ENCODE assay signal across 22 cellular contexts in the genomic region with DNA sequence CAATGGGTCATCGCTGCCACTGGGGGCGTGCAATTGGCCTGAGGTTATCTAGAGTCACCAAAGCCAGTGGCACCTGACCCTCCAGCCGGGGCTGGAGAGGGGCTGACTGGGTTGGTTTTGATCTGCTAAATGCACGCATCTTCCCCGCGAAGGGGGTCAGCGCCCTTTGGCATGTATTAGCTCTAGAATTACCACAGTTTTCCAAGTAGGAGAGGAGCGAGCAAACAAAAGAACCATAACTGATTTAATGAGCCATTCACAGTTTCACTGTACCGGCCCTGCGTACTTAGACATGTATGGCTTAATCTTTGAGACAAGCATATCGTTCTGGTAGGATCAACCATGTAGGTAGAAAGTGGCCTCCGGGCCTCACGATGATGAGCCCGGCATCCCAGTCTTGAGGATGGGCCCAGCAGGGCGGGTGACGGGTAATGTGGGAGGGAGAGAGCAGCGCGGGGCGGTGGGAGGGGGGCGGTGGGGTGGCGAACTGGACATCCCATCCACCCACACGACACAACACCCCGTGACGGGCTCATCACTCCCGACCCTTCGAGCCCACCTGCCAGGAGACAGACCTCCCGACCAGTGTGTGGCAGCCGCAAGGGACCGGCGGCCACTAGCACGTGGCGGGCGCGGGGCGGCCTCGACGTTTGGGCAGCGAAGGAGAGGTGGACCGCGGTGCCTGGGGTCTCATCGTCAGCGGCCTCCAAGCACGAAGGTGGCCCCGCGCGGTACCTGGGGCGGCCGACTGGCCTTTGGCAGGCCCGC.
"Had no signal": no experiment of that assay in that cellular context is flagged by ENCODE, and none has a peak within 500 bp of the region (broad histone marks: within the 10 kb centered on the region; RNA-seq: fewer than 3 reads in every experiment).

No MANE protein-coding gene starts in this region.

- H3K27me3 ChIP-seq: ascending aorta, brain microvascular endothelial cell, foreskin keratinocyte, left lung, right lobe of liver, tibial nerve, uterus had no signal

- H3K27me3 Mint-ChIP-seq: activated CD4-positive, alpha-beta T cell treated with anti-CD3 and anti-CD28 coated beads for 36 hours; activated CD8-positive, alpha-beta memory T cell treated with anti-CD3 and anti-CD28 coated beads, Interleukin-2, amount 10 ng/mL, durations not matched to agents 7 days and 5 days; progenitor cell of endocrine pancreas; stimulated activated naive B cell treated with anti-CD40 and anti-IgM and Interleukin-4, amounts not matched to agents 10 μg/mL and 1 μg/mL and 100 μg/mL, for 72 hours had no signal

- H3K4me3 Mint-ChIP-seq: activated CD4-positive, alpha-beta T cell treated with anti-CD3 and anti-CD28 coated beads for 36 hours; activated CD8-positive, alpha-beta memory T cell treated with anti-CD3 and anti-CD28 coated beads, Interleukin-2, amount 10 ng/mL, durations not matched to agents 7 days and 5 days; activated CD8-positive, alpha-beta T cell treated with anti-CD3 and anti-CD28 coated beads, Interleukin-2, amount 10 ng/mL, durations not matched to agents 7 days and 5 days; activated naive CD4-positive, alpha-beta T cell treated with anti-CD3 and anti-CD28 coated beads for 36 hours; activated naive CD8-positive, alpha-beta T cell treated with anti-CD3 and anti-CD28 coated beads for 36 hours; nephron; stimulated activated naive B cell treated with anti-CD40 and anti-IgM and Interleukin-4, amounts not matched to agents 10 μg/mL and 1 μg/mL and 100 μg/mL, for 72 hours had no signal

- H3K36me3 ChIP-seq: ascending aorta, brain microvascular endothelial cell, heart right ventricle, left lung, right lobe of liver, tibial nerve, uterus had no signal

- DNase-seq: activated CD4-positive, alpha-beta T cell treated with anti-CD3 and anti-CD28 coated beads for 36 hours; activated CD4-positive, CD25-positive, alpha-beta regulatory T cell; activated CD8-positive, alpha-beta memory T cell treated with anti-CD3 and anti-CD28 coated beads, Interleukin-2, amount 10 ng/mL, durations not matched to agents 7 days and 5 days; activated CD8-positive, alpha-beta T cell treated with anti-CD3 and anti-CD28 coated beads, Interleukin-2, amount 10 ng/mL, durations not matched to agents 7 days and 5 days; activated naive CD4-positive, alpha-beta T cell treated with anti-CD3 and anti-CD28 coated beads for 36 hours; activated naive CD8-positive, alpha-beta T cell treated with anti-CD3 and anti-CD28 coated beads for 36 hours; brain microvascular endothelial cell; foreskin keratinocyte; heart right ventricle; left lung; right lobe of liver; small intestine; stimulated activated CD4-positive, alpha-beta T cell treated with anti-CD3 and anti-CD28 coated beads, Interleukin-1b, Interleukin-23, amount 100 ng/mL, for 48 hours; stimulated activated CD4-positive, alpha-beta T cell treated with anti-CD3 and anti-CD28 coated beads, Interleukin-4, amount 100 ng/mL, for 4 hours; stimulated activated CD8-positive, alpha-beta memory T cell treated with anti-CD3 and anti-CD28 coated beads, Interleukin-4, amount 100 ng/mL, for 48 hours; stimulated activated naive B cell treated with anti-CD40 and anti-IgM and Interleukin-4, amounts not matched to agents 10 μg/mL and 1 μg/mL and 100 μg/mL, for 72 hours; uterus had no signal

- H3K27ac ChIP-seq: ascending aorta, brain microvascular endothelial cell, foreskin keratinocyte, heart right ventricle, left lung, right lobe of liver, tibial nerve, uterus had no signal

- H3K27ac Mint-ChIP-seq: activated CD4-positive, alpha-beta T cell treated with anti-CD3 and anti-CD28 coated beads for 36 hours; activated CD8-positive, alpha-beta memory T cell treated with anti-CD3 and anti-CD28 coated beads, Interleukin-2, amount 10 ng/mL, durations not matched to agents 7 days and 5 days; activated CD8-positive, alpha-beta T cell treated with anti-CD3 and anti-CD28 coated beads, Interleukin-2, amount 10 ng/mL, durations not matched to agents 7 days and 5 days; activated naive CD4-positive, alpha-beta T cell treated with anti-CD3 and anti-CD28 coated beads for 36 hours; activated naive CD8-positive, alpha-beta T cell treated with anti-CD3 and anti-CD28 coated beads for 36 hours; nephron; progenitor cell of endocrine pancreas; stimulated activated naive B cell treated with anti-CD40 and anti-IgM and Interleukin-4, amounts not matched to agents 10 μg/mL and 1 μg/mL and 100 μg/mL, for 72 hours had no signal

- H3K4me1 Mint-ChIP-seq: activated CD4-positive, alpha-beta T cell treated with anti-CD3 and anti-CD28 coated beads for 36 hours; nephron; stimulated activated naive B cell treated with anti-CD40 and anti-IgM and Interleukin-4, amounts not matched to agents 10 μg/mL and 1 μg/mL and 100 μg/mL, for 72 hours had no signal

- H3K9me3 ChIP-seq: right lobe of liver had no signal

- H3K4me3 ChIP-seq: ascending aorta, heart right ventricle, left lung, lung, right lobe of liver, tibial nerve, uterus had no signal

- ATAC-seq: activated CD4-positive, alpha-beta T cell treated with anti-CD3 and anti-CD28 coated beads for 36 hours; activated CD8-positive, alpha-beta memory T cell treated with anti-CD3 and anti-CD28 coated beads, Interleukin-2, amount 10 ng/mL, durations not matched to agents 7 days and 5 days; activated CD8-positive, alpha-beta T cell treated with anti-CD3 and anti-CD28 coated beads, Interleukin-2, amount 10 ng/mL, durations not matched to agents 7 days and 5 days; foreskin keratinocyte; left lung; stimulated activated naive B cell treated with anti-CD40 and anti-IgM and Interleukin-4, amounts not matched to agents 10 μg/mL and 1 μg/mL and 100 μg/mL, for 72 hours had no signal

- H3K4me1 ChIP-seq: ascending aorta, foreskin keratinocyte, heart right ventricle, left lung, right lobe of liver, tibial nerve, uterus had no signal
